Comparison of ENCODE assay signal across 1 cellular context in the genomic region with DNA sequence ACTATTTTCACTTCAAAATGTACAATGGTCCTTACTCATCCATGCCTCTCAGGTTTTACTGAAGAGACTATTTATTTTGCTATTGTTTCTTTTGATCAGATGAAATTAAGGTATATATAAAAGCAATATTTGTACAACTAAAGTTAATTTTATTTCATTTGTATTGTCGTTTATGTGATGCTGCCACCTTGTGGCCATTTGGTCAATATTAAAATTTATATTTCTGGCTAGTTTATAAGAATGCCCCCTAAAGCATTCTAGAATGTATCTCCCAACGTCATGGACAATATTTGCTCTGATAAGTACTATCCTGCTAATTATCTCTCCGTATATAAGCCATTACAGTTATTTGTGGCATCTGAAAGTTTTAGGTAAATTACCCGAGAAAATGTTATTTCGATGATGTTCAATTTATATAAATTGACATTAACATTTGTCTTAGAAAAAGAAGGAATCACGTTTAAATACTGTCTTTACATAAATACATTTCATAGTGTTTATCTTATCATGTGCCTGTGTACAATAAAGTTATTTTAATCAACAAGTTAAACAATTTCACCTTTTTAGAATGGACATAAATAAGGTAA.
TF ChIP-seq lines count a peak whose summit lies in the region.

No MANE protein-coding gene starts in this region.

TF ChIP-seq in H1, 55 proteins besides CTCF, POLR2A, EP300 and RAD21 (continued from another document):
- TF ChIP-seq, protein P1, sequence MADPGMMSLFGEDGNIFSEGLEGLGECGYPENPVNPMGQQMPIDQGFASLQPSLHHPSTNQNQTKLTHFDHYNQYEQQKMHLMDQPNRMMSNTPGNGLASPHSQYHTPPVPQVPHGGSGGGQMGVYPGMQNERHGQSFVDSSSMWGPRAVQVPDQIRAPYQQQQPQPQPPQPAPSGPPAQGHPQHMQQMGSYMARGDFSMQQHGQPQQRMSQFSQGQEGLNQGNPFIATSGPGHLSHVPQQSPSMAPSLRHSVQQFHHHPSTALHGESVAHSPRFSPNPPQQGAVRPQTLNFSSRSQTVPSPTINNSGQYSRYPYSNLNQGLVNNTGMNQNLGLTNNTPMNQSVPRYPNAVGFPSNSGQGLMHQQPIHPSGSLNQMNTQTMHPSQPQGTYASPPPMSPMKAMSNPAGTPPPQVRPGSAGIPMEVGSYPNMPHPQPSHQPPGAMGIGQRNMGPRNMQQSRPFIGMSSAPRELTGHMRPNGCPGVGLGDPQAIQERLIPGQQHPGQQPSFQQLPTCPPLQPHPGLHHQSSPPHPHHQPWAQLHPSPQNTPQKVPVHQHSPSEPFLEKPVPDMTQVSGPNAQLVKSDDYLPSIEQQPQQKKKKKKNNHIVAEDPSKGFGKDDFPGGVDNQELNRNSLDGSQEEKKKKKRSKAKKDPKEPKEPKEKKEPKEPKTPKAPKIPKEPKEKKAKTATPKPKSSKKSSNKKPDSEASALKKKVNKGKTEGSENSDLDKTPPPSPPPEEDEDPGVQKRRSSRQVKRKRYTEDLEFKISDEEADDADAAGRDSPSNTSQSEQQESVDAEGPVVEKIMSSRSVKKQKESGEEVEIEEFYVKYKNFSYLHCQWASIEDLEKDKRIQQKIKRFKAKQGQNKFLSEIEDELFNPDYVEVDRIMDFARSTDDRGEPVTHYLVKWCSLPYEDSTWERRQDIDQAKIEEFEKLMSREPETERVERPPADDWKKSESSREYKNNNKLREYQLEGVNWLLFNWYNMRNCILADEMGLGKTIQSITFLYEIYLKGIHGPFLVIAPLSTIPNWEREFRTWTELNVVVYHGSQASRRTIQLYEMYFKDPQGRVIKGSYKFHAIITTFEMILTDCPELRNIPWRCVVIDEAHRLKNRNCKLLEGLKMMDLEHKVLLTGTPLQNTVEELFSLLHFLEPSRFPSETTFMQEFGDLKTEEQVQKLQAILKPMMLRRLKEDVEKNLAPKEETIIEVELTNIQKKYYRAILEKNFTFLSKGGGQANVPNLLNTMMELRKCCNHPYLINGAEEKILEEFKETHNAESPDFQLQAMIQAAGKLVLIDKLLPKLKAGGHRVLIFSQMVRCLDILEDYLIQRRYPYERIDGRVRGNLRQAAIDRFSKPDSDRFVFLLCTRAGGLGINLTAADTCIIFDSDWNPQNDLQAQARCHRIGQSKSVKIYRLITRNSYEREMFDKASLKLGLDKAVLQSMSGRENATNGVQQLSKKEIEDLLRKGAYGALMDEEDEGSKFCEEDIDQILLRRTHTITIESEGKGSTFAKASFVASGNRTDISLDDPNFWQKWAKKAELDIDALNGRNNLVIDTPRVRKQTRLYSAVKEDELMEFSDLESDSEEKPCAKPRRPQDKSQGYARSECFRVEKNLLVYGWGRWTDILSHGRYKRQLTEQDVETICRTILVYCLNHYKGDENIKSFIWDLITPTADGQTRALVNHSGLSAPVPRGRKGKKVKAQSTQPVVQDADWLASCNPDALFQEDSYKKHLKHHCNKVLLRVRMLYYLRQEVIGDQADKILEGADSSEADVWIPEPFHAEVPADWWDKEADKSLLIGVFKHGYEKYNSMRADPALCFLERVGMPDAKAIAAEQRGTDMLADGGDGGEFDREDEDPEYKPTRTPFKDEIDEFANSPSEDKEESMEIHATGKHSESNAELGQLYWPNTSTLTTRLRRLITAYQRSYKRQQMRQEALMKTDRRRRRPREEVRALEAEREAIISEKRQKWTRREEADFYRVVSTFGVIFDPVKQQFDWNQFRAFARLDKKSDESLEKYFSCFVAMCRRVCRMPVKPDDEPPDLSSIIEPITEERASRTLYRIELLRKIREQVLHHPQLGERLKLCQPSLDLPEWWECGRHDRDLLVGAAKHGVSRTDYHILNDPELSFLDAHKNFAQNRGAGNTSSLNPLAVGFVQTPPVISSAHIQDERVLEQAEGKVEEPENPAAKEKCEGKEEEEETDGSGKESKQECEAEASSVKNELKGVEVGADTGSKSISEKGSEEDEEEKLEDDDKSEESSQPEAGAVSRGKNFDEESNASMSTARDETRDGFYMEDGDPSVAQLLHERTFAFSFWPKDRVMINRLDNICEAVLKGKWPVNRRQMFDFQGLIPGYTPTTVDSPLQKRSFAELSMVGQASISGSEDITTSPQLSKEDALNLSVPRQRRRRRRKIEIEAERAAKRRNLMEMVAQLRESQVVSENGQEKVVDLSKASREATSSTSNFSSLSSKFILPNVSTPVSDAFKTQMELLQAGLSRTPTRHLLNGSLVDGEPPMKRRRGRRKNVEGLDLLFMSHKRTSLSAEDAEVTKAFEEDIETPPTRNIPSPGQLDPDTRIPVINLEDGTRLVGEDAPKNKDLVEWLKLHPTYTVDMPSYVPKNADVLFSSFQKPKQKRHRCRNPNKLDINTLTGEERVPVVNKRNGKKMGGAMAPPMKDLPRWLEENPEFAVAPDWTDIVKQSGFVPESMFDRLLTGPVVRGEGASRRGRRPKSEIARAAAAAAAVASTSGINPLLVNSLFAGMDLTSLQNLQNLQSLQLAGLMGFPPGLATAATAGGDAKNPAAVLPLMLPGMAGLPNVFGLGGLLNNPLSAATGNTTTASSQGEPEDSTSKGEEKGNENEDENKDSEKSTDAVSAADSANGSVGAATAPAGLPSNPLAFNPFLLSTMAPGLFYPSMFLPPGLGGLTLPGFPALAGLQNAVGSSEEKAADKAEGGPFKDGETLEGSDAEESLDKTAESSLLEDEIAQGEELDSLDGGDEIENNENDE (IDR thresholded peaks at IDR 0.05; ENCODE audit: insufficient replicate concordance, low read length) = peak; percentile 35
- TF ChIP-seq KDM5A (IDR thresholded peaks at IDR 0.05; ENCODE audit: low read length) (no peak), ZNF274 (IDR thresholded peaks at IDR 0.05; ENCODE audit: borderline replicate concordance, extremely low read depth, low read length) (no peak), NANOG (IDR thresholded peaks at IDR 0.05; ENCODE audit: insufficient read depth, low read depth, low read length, poor library complexity, severe bottlenecking) (no peak), SAP30 (IDR thresholded peaks at IDR 0.05; ENCODE audit: insufficient read depth, insufficient replicate concordance, low read length) (no peak), KDM4A (IDR thresholded peaks at IDR 0.05; ENCODE audit: low read depth, low read length, severe bottlenecking) (no peak), ASH2L (IDR thresholded peaks at IDR 0.05; ENCODE audit: low read length) (no peak)
